In genomic region chr4:96186593-96186992, GRCh38 we compare ENCODE assay signal across 27 cellular contexts.
"Had no signal": no experiment of that assay in that cellular context is flagged by ENCODE, and none has a peak within 500 bp of the region (broad histone marks: within the 10 kb centered on the region; RNA-seq: fewer than 3 reads in every experiment).

No MANE protein-coding gene starts in this region.

- H3K27ac Mint-ChIP-seq: naive thymus-derived CD4-positive, alpha-beta T cell; nephron progenitor cell; progenitor cell of endocrine pancreas; stimulated activated naive B cell treated with anti-CD40 and anti-IgM and Interleukin-4, amounts not matched to agents 10 μg/mL and 1 μg/mL and 100 μg/mL, for 72 hours had no signal

- H3K36me3 Mint-ChIP-seq: naive thymus-derived CD4-positive, alpha-beta T cell; stimulated activated naive B cell treated with anti-CD40 and anti-IgM and Interleukin-4, amounts not matched to agents 10 μg/mL and 1 μg/mL and 100 μg/mL, for 72 hours had no signal

- H3K4me3 Mint-ChIP-seq: naive thymus-derived CD4-positive, alpha-beta T cell; nephron progenitor cell; stimulated activated naive B cell treated with anti-CD40 and anti-IgM and Interleukin-4, amounts not matched to agents 10 μg/mL and 1 μg/mL and 100 μg/mL, for 72 hours had no signal

- H3K4me3 ChIP-seq: left ventricle myocardium inferior, lung, mucosa of descending colon, ovary, right atrium auricular region, skin epidermis, stomach, testis, thyroid gland, transverse colon, upper lobe of left lung, vagina had no signal

- H3K4me1 ChIP-seq: left ventricle myocardium inferior, right atrium auricular region, stomach, testis, thyroid gland, transverse colon, upper lobe of left lung, vagina had no signal

- H3K36me3 ChIP-seq: left ventricle myocardium inferior, ovary, right atrium auricular region, stomach, thyroid gland, transverse colon, upper lobe of left lung, vagina had no signal

- FAIRE-seq: islet of Langerhans, kidney had no signal

- ATAC-seq: left colon; mucosa of descending colon; naive thymus-derived CD4-positive, alpha-beta T cell; sciatic nerve; stimulated activated naive B cell treated with anti-CD40 and anti-IgM and Interleukin-4, amounts not matched to agents 10 μg/mL and 1 μg/mL and 100 μg/mL, for 72 hours; stimulated activated naive CD8-positive, alpha-beta T cell treated with anti-CD3 and anti-CD28 coated beads, Interleukin-15, Interleukin-2, amounts not matched to agents 100 U/mL and 50 U/mL, for 24 hours had no signal

- H3K9me3 Mint-ChIP-seq: nephron progenitor cell had no signal

- H3K27me3 Mint-ChIP-seq: naive thymus-derived CD4-positive, alpha-beta T cell; progenitor cell of endocrine pancreas; stimulated activated naive B cell treated with anti-CD40 and anti-IgM and Interleukin-4, amounts not matched to agents 10 μg/mL and 1 μg/mL and 100 μg/mL, for 72 hours had no signal

- DNase-seq: hippocampal formation; kidney; left colon; left ventricle myocardium inferior; midbrain; mucosa of descending colon; naive thymus-derived CD4-positive, alpha-beta T cell; nephron progenitor cell; ovary; stimulated activated CD4-positive, alpha-beta T cell treated with anti-CD3 and anti-CD28 coated beads, Interleukin-12 subunit alpha, Interleukin-12 subunit beta, amount 100 ng/mL, for 4 hours; stimulated activated CD4-positive, alpha-beta T cell treated with anti-CD3 and anti-CD28 coated beads, Interleukin-15, amount 100 ng/mL, for 24 hours; stimulated activated CD4-positive, alpha-beta T cell treated with anti-CD3 and anti-CD28 coated beads, Interleukin-2, amount 100 ng/mL, for 24 hours; stimulated activated CD4-positive, alpha-beta T cell treated with anti-CD3 and anti-CD28 coated beads, Interleukin-4, amount 100 ng/mL, for 1 hour; stimulated activated naive B cell treated with anti-CD40 and anti-IgM and Interleukin-4, amounts not matched to agents 10 μg/mL and 1 μg/mL and 100 μg/mL, for 72 hours; stimulated activated naive CD8-positive, alpha-beta T cell treated with anti-CD3 and anti-CD28 coated beads, Interleukin-15, Interleukin-2, amounts not matched to agents 100 U/mL and 50 U/mL, for 24 hours; stomach; testis; thyroid gland; transverse colon; upper lobe of left lung had no signal

- H3K27ac ChIP-seq: left ventricle myocardium inferior, ovary, right atrium auricular region, skin epidermis, stomach, testis, thyroid gland, transverse colon, upper lobe of left lung, vagina had no signal

- H3K9me3 ChIP-seq: left ventricle myocardium inferior, mucosa of descending colon, ovary, right atrium auricular region, stomach, testis, thyroid gland, transverse colon, upper lobe of left lung, vagina had no signal

- H3K27me3 ChIP-seq: ovary, right atrium auricular region, stomach, testis, thyroid gland, transverse colon, upper lobe of left lung, vagina had no signal

- H3K4me1 Mint-ChIP-seq: naive thymus-derived CD4-positive, alpha-beta T cell; nephron progenitor cell; stimulated activated naive B cell treated with anti-CD40 and anti-IgM and Interleukin-4, amounts not matched to agents 10 μg/mL and 1 μg/mL and 100 μg/mL, for 72 hours had no signal
